Comparison of ENCODE assay signal across 9 cellular contexts in genomic region chr14:89619616-89620273, GRCh38.
DNase-seq lines count a peak whose midpoint lies in the region; ATAC-seq, FAIRE-seq and TF ChIP-seq lines count a peak whose summit lies in the region.
"Had no signal": no experiment of that assay in that cellular context is flagged by ENCODE, and none has a peak within 500 bp of the region (broad histone marks: within the 10 kb centered on the region; RNA-seq: fewer than 3 reads in every experiment).

No MANE protein-coding gene starts in this region.

- H3K9me3 Mint-ChIP-seq in astrocyte (ENCODE audit: unreplicated experiment): no peaks in the 10 kb centered on the region

- H2AFZ ChIP-seq in astrocyte (ENCODE audit: low read depth, low read length) (peak overlapping the region; percentile 91), mesenchymal stem cell (ENCODE audit: low read depth, low read length) (no peak overlapping the region)

- H2BK5ac ChIP-seq in mesenchymal stem cell (ENCODE audit: low read depth, low read length, poor library complexity, severe bottlenecking): no peak overlapping the region

- H3K4me2 ChIP-seq in astrocyte (ENCODE audit: low read length) (peak overlapping the region; percentile 87), mesenchymal stem cell (ENCODE audit: low read length, poor library complexity, severe bottlenecking) (peak overlapping the region; percentile 67)

- H3K27me3 ChIP-seq in heart right ventricle (no peaks in the 10 kb centered on the region), astrocyte (ENCODE audit: insufficient read depth, low read length) (no peaks in the 10 kb centered on the region), mesenchymal stem cell (ENCODE audit: control insufficient read depth in 1 of 2, insufficient read depth in 1 of 2, low read length in 2 of 2) (peaks cover 0 to 4% of the 10 kb centered on the region in 2 experiments), uterus (no peaks in the 10 kb centered on the region)

- no peak for TF ChIP-seq CTCF in heart right ventricle (IDR thresholded peaks at IDR 0.05)
- no peak for TF ChIP-seq CTCF in astrocyte (IDR thresholded peaks at IDR 0.05; ENCODE audit: insufficient read depth, low read depth, low read length)
- no peak for TF ChIP-seq CTCF in uterus (IDR thresholded peaks at IDR 0.05)

- H3K4me3 Mint-ChIP-seq in astrocyte (ENCODE audit: unreplicated experiment): peak overlapping the region; percentile 85

- intact Hi-C loops in heart right ventricle (cut with DNase I): loop anchor here in 6 of 10 donors (5.0 to 10.0 kb wide), 10 partner anchors 43 to 577 kb away; partner anchors contain the start of gene FOXN3 (in 5 of the 6)
- intact Hi-C loops in left cardiac atrium (cut with DNase I): loop anchor here in 1 of 2 donors (5.0 to 10.0 kb wide), 2 partner anchors 75 to 202 kb away; partner anchors contain the start of gene FOXN3
- intact Hi-C loops in uterus (cut with DNase I; ENCODE audit: low total_unique reads): loop anchor here (10.0 kb wide), 1 partner anchor 185 kb away; no protein-coding TSS in a partner anchor

- peaks cover 4% of the 10 kb centered on the region for H3K79me1 ChIP-seq in mesenchymal stem cell (replicated peaks; ENCODE audit: low read length, poor library complexity, severe bottlenecking)

- H2BK15ac ChIP-seq in mesenchymal stem cell (ENCODE audit: low read depth, poor library complexity, severe bottlenecking): no peak overlapping the region

- no peaks in the 10 kb centered on the region for H3K27me3 Mint-ChIP-seq in astrocyte (ENCODE audit: low read depth, unreplicated experiment)

- no peak overlapping the region for H3K14ac ChIP-seq in mesenchymal stem cell (ENCODE audit: low read length in 2 of 2)

- H3K4me1 ChIP-seq in heart right ventricle (peaks cover 3 to 46% (median 31%) of the 10 kb centered on the region in 9 donors), astrocyte (ENCODE audit: insufficient read depth, low read length) (peaks cover 18% of the 10 kb centered on the region), mesenchymal stem cell (ENCODE audit: control insufficient read depth, insufficient read depth, low read depth, low read length) (peaks cover 2% of the 10 kb centered on the region), uterus (no peaks in the 10 kb centered on the region)

- peak overlapping the region in 8 of 10 donors; percentile 40 to 90 (median 83) for H3K27ac ChIP-seq in heart right ventricle
- peak overlapping the region; percentile 91 for H3K27ac ChIP-seq in astrocyte (ENCODE audit: low read depth, low read length)
- no peak overlapping the region for H3K27ac ChIP-seq in mesenchymal stem cell (ENCODE audit: low read length, poor library complexity, severe bottlenecking)
- H3K27ac ChIP-seq in uterus: peak overlapping the region; percentile 15 to 81
- no peak overlapping the region for H3K27ac ChIP-seq in substantia nigra (ENCODE audit: low read depth, low read length, poor library complexity, severe bottlenecking)

- peaks cover 42% of the 10 kb centered on the region for H3K79me2 ChIP-seq in astrocyte (ENCODE audit: insufficient read depth, low read length)

- TF ChIP-seq POLR2A in uterus (IDR thresholded peaks at IDR 0.05): no peak

- H2AK5ac ChIP-seq in mesenchymal stem cell (ENCODE audit: low read length, severe bottlenecking): no peak overlapping the region

- H3K36me3 ChIP-seq in heart right ventricle: no peaks in the 10 kb centered on the region
- no peaks in the 10 kb centered on the region for H3K36me3 ChIP-seq in astrocyte (ENCODE audit: insufficient read depth, low read length)
- no peaks in the 10 kb centered on the region for H3K36me3 ChIP-seq in mesenchymal stem cell (ENCODE audit: control insufficient read depth in 1 of 2, insufficient read depth in 2 of 2, low read depth in 1 of 2, low read length in 2 of 2)
- H3K36me3 ChIP-seq in uterus: no peaks in the 10 kb centered on the region

- peak overlapping the region in 9 of 10 donors; percentile 58 to 88 (median 81) for H3K4me3 ChIP-seq in heart right ventricle
- peak overlapping the region; percentile 83 for H3K4me3 ChIP-seq in astrocyte (ENCODE audit: insufficient read depth, low read depth, low read length)
- peak overlapping the region in 1 of 2 experiments; percentile 79 for H3K4me3 ChIP-seq in mesenchymal stem cell (ENCODE audit: insufficient read depth in 1 of 2, low read depth in 1 of 2, low read length in 2 of 2)
- H3K4me3 ChIP-seq in uterus: peak overlapping the region; percentile 53 to 61
- H3K4me3 ChIP-seq: K562 had no signal

- H3K4me1 Mint-ChIP-seq in astrocyte (ENCODE audit: low read depth, unreplicated experiment): peaks cover 21% of the 10 kb centered on the region

- no peak overlapping the region for H4K91ac ChIP-seq in mesenchymal stem cell (ENCODE audit: low read length)

- no peaks in the 10 kb centered on the region for H4K20me1 ChIP-seq in astrocyte (ENCODE audit: insufficient read depth, low read length)

- H2BK120ac ChIP-seq in mesenchymal stem cell (ENCODE audit: low read depth, low read length): no peak overlapping the region

- H3K9me3 ChIP-seq in heart right ventricle (no peaks in the 10 kb centered on the region), astrocyte (ENCODE audit: insufficient read depth, low read depth, low read length) (no peaks in the 10 kb centered on the region), mesenchymal stem cell (ENCODE audit: control insufficient read depth, low read length) (no peaks in the 10 kb centered on the region), uterus (no peaks in the 10 kb centered on the region)

- H3K36me3 Mint-ChIP-seq in astrocyte (ENCODE audit: low read depth, unreplicated experiment): no peaks in the 10 kb centered on the region

- H3K9ac ChIP-seq in astrocyte (ENCODE audit: low read length): peak overlapping the region; percentile 91
- peak overlapping the region; percentile 94 for H3K9ac ChIP-seq in mesenchymal stem cell (ENCODE audit: low read length)

- no peak for ATAC-seq in heart right ventricle
- no peak for ATAC-seq in left cardiac atrium

- FAIRE-seq in astrocyte (lab: Jason Lieb, UNC): no peak
- FAIRE-seq: K562 had no signal

- DNase-seq in heart right ventricle (no peak), left cardiac atrium (no peak), astrocyte (ENCODE audit: low read depth) (no peak), mesenchymal stem cell (no peak), uterus (no peak), AG20443 (ENCODE audit: low spot score) (no peak), NCI-H187 (lab: John Stamatoyannopoulos, UW) (no peak), substantia nigra (lab: John Stamatoyannopoulos, UW) (no peak)

- H4K8ac ChIP-seq in mesenchymal stem cell (ENCODE audit: low read length): no peak overlapping the region

- no peak overlapping the region for H3K23ac ChIP-seq in mesenchymal stem cell (ENCODE audit: low read length in 2 of 2)

- H2BK12ac ChIP-seq in mesenchymal stem cell (ENCODE audit: low read length in 2 of 2): no peak overlapping the region

- no peak overlapping the region for H3K4ac ChIP-seq in mesenchymal stem cell (ENCODE audit: low read depth in 1 of 2, low read length in 2 of 2)

- 74 to 80% methylated on average over 6 of the region's 6 CpGs for WGBS in heart right ventricle, 2 donors
- 78% methylated on average over 4 of the region's 6 CpGs for WGBS in mesenchymal stem cell

- H3K27ac Mint-ChIP-seq in astrocyte (ENCODE audit: unreplicated experiment): peak overlapping the region; percentile 83

- no peak overlapping the region for H3K18ac ChIP-seq in mesenchymal stem cell (ENCODE audit: low read depth in 1 of 2, low read length in 2 of 2)

Comparison
In these comparisons a context has a peak if more than half of its experiments do, and no peak if none do; other contexts are left out.
1. H3K27ac ChIP-seq: peak in heart right ventricle (8 of 10), astrocyte (single experiment) and uterus (2 of 2); none in mesenchymal stem cell (single experiment) and substantia nigra (single experiment).